Comparison of ENCODE assay signal across 1 cellular context in genomic region chr14:103204852-103205540, GRCh38.
TF ChIP-seq lines count a peak whose summit lies in the region.

No MANE protein-coding gene starts in this region.

TF ChIP-seq in IMR-90, 13 proteins besides CTCF, POLR2A, EP300 and RAD21 (continued from another document):
- TF ChIP-seq SMC3 (IDR thresholded peaks at IDR 0.05; ENCODE audit: low read depth, low read length) (no peak), RCOR1 (IDR thresholded peaks at IDR 0.05; ENCODE audit: insufficient replicate concordance, low read length) (no peak), MXI1 (IDR thresholded peaks at IDR 0.05; ENCODE audit: borderline replicate concordance, low read depth, low read length) (no peak), CEBPB (IDR thresholded peaks at IDR 0.05; ENCODE audit: low read depth, low read length) (no peak), BHLHE40 (IDR thresholded peaks at IDR 0.05; ENCODE audit: low read depth, low read length) (no peak), FOS (IDR thresholded peaks at IDR 0.05; ENCODE audit: low read depth, low read length) (no peak), USF2 (IDR thresholded peaks at IDR 0.05; ENCODE audit: low read depth, low read length) (no peak), MAFK (IDR thresholded peaks at IDR 0.05; ENCODE audit: low read depth, low read length) (no peak)
